ENCODE assay signal across 19 cellular contexts in genomic region chr17:41825175-41825845, GRCh38. TPM values are rescaled to one million over a fixed set of nuclear protein-coding genes. Genes with fewer than 3 reads are reported as not detected.
DNase-seq lines count a peak whose midpoint lies in the region; FAIRE-seq and TF ChIP-seq lines count a peak whose summit lies in the region.
"Had no signal": no experiment of that assay in that cellular context is flagged by ENCODE, and none has a peak within 500 bp of the region (broad histone marks: within the 10 kb centered on the region; RNA-seq: fewer than 3 reads in every experiment).

No MANE protein-coding gene starts in this region.

- H3K9me3 Mint-ChIP-seq in astrocyte (ENCODE audit: unreplicated experiment) = no peaks in the 10 kb centered on the region
- H3K9me3 Mint-ChIP-seq in nephron progenitor cell = no peaks in the 10 kb centered on the region
- peaks cover 0 to 2% (median 0%) of the 10 kb centered on the region in 7 donors for H3K9me3 Mint-ChIP-seq in CD14-positive monocyte
- H3K9me3 Mint-ChIP-seq: H9 had no signal

- no peaks in the 10 kb centered on the region for H3K27me3 Mint-ChIP-seq in astrocyte (ENCODE audit: low read depth, unreplicated experiment)
- H3K27me3 Mint-ChIP-seq in nephron progenitor cell (ENCODE audit: low read depth, poor library complexity) = no peaks in the 10 kb centered on the region
- H3K27me3 Mint-ChIP-seq in CD14-positive monocyte (ENCODE audit: low read depth in 3 of 3) = peaks cover 0 to 3% (median 1%) of the 10 kb centered on the region in 3 donors

- intact Hi-C loops in CD14-positive monocyte (cut with micrococcal nuclease) = no loop called here

- no peak overlapping the region for H3K4me2 ChIP-seq in astrocyte (ENCODE audit: low read length)

- H3K36me3 ChIP-seq in astrocyte (ENCODE audit: insufficient read depth, low read length) = peaks cover 18% of the 10 kb centered on the region

- no peak overlapping the region for H2AFZ ChIP-seq in astrocyte (ENCODE audit: low read depth, low read length)

- TF ChIP-seq CTCF in astrocyte (IDR thresholded peaks at IDR 0.05; ENCODE audit: insufficient read depth, low read depth, low read length) (no peak), nephron progenitor cell (IDR thresholded peaks at IDR 0.05) (no peak), CD14-positive monocyte (IDR thresholded peaks at IDR 0.05) (no peak)

- H3K36me3 Mint-ChIP-seq in astrocyte (ENCODE audit: low read depth, unreplicated experiment) = peaks cover 6% of the 10 kb centered on the region
- H3K36me3 Mint-ChIP-seq in nephron progenitor cell (ENCODE audit: low read depth) = peaks cover 39% of the 10 kb centered on the region
- peaks cover 5 to 8% of the 10 kb centered on the region in 2 donors for H3K36me3 Mint-ChIP-seq in CD14-positive monocyte

- no peaks in the 10 kb centered on the region for H3K27me3 ChIP-seq in astrocyte (ENCODE audit: insufficient read depth, low read length)
- H3K27me3 ChIP-seq: MG63, SJCRH30 had no signal

- H3K4me3 ChIP-seq in astrocyte (ENCODE audit: insufficient read depth, low read depth, low read length) = no peak overlapping the region
- H3K4me3 ChIP-seq: GM12878, MG63, SJCRH30 had no signal

- H3K27ac Mint-ChIP-seq in astrocyte (ENCODE audit: unreplicated experiment) = no peak overlapping the region
- peak overlapping the region; percentile 57 for H3K27ac Mint-ChIP-seq in nephron progenitor cell
- no peak overlapping the region for H3K27ac Mint-ChIP-seq in CD14-positive monocyte

- no peak for FAIRE-seq in astrocyte (lab: Jason Lieb, UNC)
- FAIRE-seq: G401.6, GM12878, GM18507 had no signal

- no peak overlapping the region for H3K27ac ChIP-seq in astrocyte (ENCODE audit: low read depth, low read length)
- H3K27ac ChIP-seq: SJCRH30 had no signal

- H4K20me1 ChIP-seq in astrocyte (ENCODE audit: insufficient read depth, low read length) = peaks cover 28% of the 10 kb centered on the region

- no peak overlapping the region for H3K9ac ChIP-seq in astrocyte (ENCODE audit: low read length)

- no peaks in the 10 kb centered on the region for H3K79me2 ChIP-seq in astrocyte (ENCODE audit: insufficient read depth, low read length)

- no peaks in the 10 kb centered on the region for H3K4me1 Mint-ChIP-seq in astrocyte (ENCODE audit: low read depth, unreplicated experiment)
- peaks cover 44% of the 10 kb centered on the region for H3K4me1 Mint-ChIP-seq in nephron progenitor cell
- no peaks in the 10 kb centered on the region for H3K4me1 Mint-ChIP-seq in CD14-positive monocyte

- DNase-seq in astrocyte (ENCODE audit: low read depth) (no peak), nephron progenitor cell (no peak), UCSD-AML1 (lab: John Stamatoyannopoulos, UW; ENCODE audit: unreplicated experiment) (no peak), CD14-positive monocyte (ENCODE audit: low spot score) (no peak)
- DNase-seq: C1 segment of cervical spinal cord, DND-41, H9, Karpas-422, MG63, NCI-H1092, NCI-H146, NCI-H2081, NCI-H510A, NCI-H774, SJCRH30 had no signal

- H3K4me3 Mint-ChIP-seq in astrocyte (ENCODE audit: unreplicated experiment) (peak overlapping the region; percentile 27), nephron progenitor cell (no peak overlapping the region), CD14-positive monocyte (no peak overlapping the region)
- H3K4me3 Mint-ChIP-seq: H9 had no signal

- H3K4me1 ChIP-seq in astrocyte (ENCODE audit: insufficient read depth, low read length) = no peaks in the 10 kb centered on the region
- H3K4me1 ChIP-seq: SJCRH30 had no signal

- no peaks in the 10 kb centered on the region for H3K9me3 ChIP-seq in astrocyte (ENCODE audit: insufficient read depth, low read depth, low read length)
- H3K9me3 ChIP-seq: MG63, SJCRH30 had no signal

RNA-seq across cellular contexts. Expression of gene NT5C3B, which starts 10.7 kb away (rescaled TPM):
- total RNA-seq in astrocyte = 47.4 and 56.1 TPM in 2 replicates
- polyA plus RNA-seq in CD14-positive monocyte = 10 to 100 TPM; 13.5 to 14.2 TPM

RNA-seq across cellular contexts. Expression of gene KLHL10, which starts 12.3 kb away (rescaled TPM):
- total RNA-seq in astrocyte = not detected in 2 replicates
- polyA plus RNA-seq in CD14-positive monocyte = not detected
- total RNA-seq: A673, SJCRH30 had no signal

RNA-seq across cellular contexts. Expression of gene FKBP10, which starts 12.5 kb away (rescaled TPM):
- total RNA-seq in astrocyte = 446 and 584 TPM in 2 replicates
- polyA plus RNA-seq in CD14-positive monocyte = not detected

RNA-seq across cellular contexts. Expression of gene P3H4, which starts 13.6 kb away (rescaled TPM):
- 81.5 and 110 TPM in 2 replicates for total RNA-seq in astrocyte
- polyA plus RNA-seq in CD14-positive monocyte = under 1 TPM; 0.16 to 0.46 TPM

RNA-seq across cellular contexts. Expression of gene JUP, which starts 38.8 kb away (rescaled TPM):
- total RNA-seq in astrocyte = 236 TPM in 2 replicates
- polyA plus RNA-seq in CD14-positive monocyte = 10 to 100 TPM; 14.0 to 15.4 TPM
